Comparison of ENCODE assay signal across 1 cellular context in genomic region chr9:116270559-116270958, GRCh38.
TF ChIP-seq lines count a peak whose summit lies in the region.

No MANE protein-coding gene starts in this region.

TF ChIP-seq in SK-N-SH, 30 proteins besides CTCF, POLR2A, EP300 and RAD21 (continued from another document):
- no peak for TF ChIP-seq ZBTB33 (IDR thresholded peaks at IDR 0.05; ENCODE audit: borderline replicate concordance, low read depth)
